In the genomic region with DNA sequence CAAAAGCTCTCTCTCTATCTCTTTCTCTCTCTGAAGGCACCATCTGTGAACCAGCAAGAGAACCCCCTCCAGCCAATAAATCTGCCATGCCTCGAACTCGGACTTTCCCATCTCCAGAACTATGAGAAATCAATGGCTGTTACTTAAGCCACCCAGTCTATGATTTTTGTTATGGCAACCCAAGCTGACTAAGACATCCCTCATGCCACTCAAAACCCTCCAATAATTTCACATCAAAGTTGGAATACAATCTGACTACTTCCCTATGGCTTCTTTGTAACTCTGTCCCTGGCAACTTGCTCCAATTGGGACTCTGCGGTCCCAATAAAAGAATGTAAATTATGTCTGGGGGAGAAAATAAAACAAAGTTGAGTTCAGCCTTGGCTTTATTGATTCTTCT, we compare ENCODE assay signal across 8 cellular contexts.
"Had no signal": no experiment of that assay in that cellular context is flagged by ENCODE, and none has a peak within 500 bp of the region (broad histone marks: within the 10 kb centered on the region; RNA-seq: fewer than 3 reads in every experiment).

No MANE protein-coding gene starts in this region.

- H3K4me3 ChIP-seq: GM12878 had no signal

- FAIRE-seq: G401.6, GM12891, GM12892, GM18507, GM19239 had no signal

- ATAC-seq: GM12878 had no signal

- DNase-seq: GDM1, GF-D8 had no signal
